ENCODE assay signal across 8 cellular contexts in genomic region chr4:54217642-54218486, GRCh38. TPM values are rescaled to one million over a fixed set of nuclear protein-coding genes. Genes with fewer than 3 reads are reported as not detected.
DNase-seq lines count a peak whose midpoint lies in the region; ATAC-seq and TF ChIP-seq lines count a peak whose summit lies in the region.

No MANE protein-coding gene starts in this region.

- TF ChIP-seq CTCF in Caco-2 (IDR thresholded peaks at IDR 0.05; ENCODE audit: insufficient read depth in 1 of 2, low read depth in 1 of 2, low read length in 1 of 2, severe bottlenecking in 1 of 2, unreplicated experiment in 1 of 2) (peak; percentile 76 to 78), vagina (IDR thresholded peaks at IDR 0.05) (peak; percentile 80 to 92 (median 89))

- no peaks in the 10 kb centered on the region for H3K27me3 ChIP-seq in Caco-2 (replicated peaks; ENCODE audit: control insufficient read depth, insufficient read depth, low read length)
- no peaks in the 10 kb centered on the region for H3K27me3 ChIP-seq in MG63
- H3K27me3 ChIP-seq in vagina, result no peaks in the 10 kb centered on the region

- peak; percentile 86 to 88 for DNase-seq in Caco-2
- DNase-seq in MG63, result peak; percentile 95
- DNase-seq in SHP77 treated with DMSO at 0.1 percent for 48 hours (lab: John Stamatoyannopoulos, UW), result peak; percentile 79
- peak; percentile 52 for DNase-seq in activated naive CD8-positive, alpha-beta T cell treated with anti-CD3 and anti-CD28 coated beads for 36 hours
- DNase-seq in glomerular visceral epithelial cell (ENCODE audit: extremely low spot score), result peak; percentile 80
- peak; percentile 46 for DNase-seq in occipital lobe (lab: John Stamatoyannopoulos, UW)
- DNase-seq in vagina (ENCODE audit: extremely low spot score in 2 of 2), result peak in 1 of 2 donors; percentile 91

- POLR2A ChIA-PET in Caco-2 (lab: Charles Lee), result interaction anchor here (0.9 kb wide), 1 partner anchor 288 kb away, joined by 4 read pairs; no protein-coding TSS in a partner anchor

- ATAC-seq in GM21619 (IDR thresholded peaks at IDR 0.05; ENCODE audit: unreplicated experiment), result peak; percentile 75

- H3K9me3 ChIP-seq in Caco-2 (no peaks in the 10 kb centered on the region), MG63 (no peaks in the 10 kb centered on the region), vagina (no peaks in the 10 kb centered on the region)

- no peaks in the 10 kb centered on the region for H3K27me3 Mint-ChIP-seq in Caco-2 (ENCODE audit: insufficient read depth, unreplicated experiment)
- H3K27me3 Mint-ChIP-seq in activated naive CD8-positive, alpha-beta T cell treated with anti-CD3 and anti-CD28 coated beads for 36 hours, result peaks cover 31% of the 10 kb centered on the region

- intact Hi-C loops in Caco-2 (cut with micrococcal nuclease; ENCODE audit: unreplicated experiment), result loop anchor here (1.0 to 5.0 kb wide), 8 partner anchors 9 to 561 kb away; no protein-coding TSS in a partner anchor
- intact Hi-C loops in vagina (cut with DNase I), result loop anchor here (5.0 kb wide), 1 partner anchor 286 kb away; no protein-coding TSS in a partner anchor

- H3K4me3 Mint-ChIP-seq in Caco-2 (ENCODE audit: unreplicated experiment), result peak overlapping the region; percentile 78
- peak overlapping the region; percentile 27 for H3K4me3 Mint-ChIP-seq in activated naive CD8-positive, alpha-beta T cell treated with anti-CD3 and anti-CD28 coated beads for 36 hours

- H3K27ac Mint-ChIP-seq in Caco-2 (ENCODE audit: unreplicated experiment), result peak overlapping the region; percentile 85
- H3K27ac Mint-ChIP-seq in activated naive CD8-positive, alpha-beta T cell treated with anti-CD3 and anti-CD28 coated beads for 36 hours, result no peak overlapping the region

- H3K36me3 ChIP-seq in Caco-2 (ENCODE audit: control insufficient read depth, insufficient read depth, low read length) (no peaks in the 10 kb centered on the region), MG63 (no peaks in the 10 kb centered on the region), vagina (no peaks in the 10 kb centered on the region)

- BruUV-seq in Caco-2 (replicated peaks; lab: Mats Ljungman, UMichigan), result no TSS peak

- peaks cover 12% of the 10 kb centered on the region for H3K36me3 Mint-ChIP-seq in Caco-2 (ENCODE audit: insufficient read depth, unreplicated experiment)
- H3K36me3 Mint-ChIP-seq in activated naive CD8-positive, alpha-beta T cell treated with anti-CD3 and anti-CD28 coated beads for 36 hours, result no peaks in the 10 kb centered on the region

- H3K4me1 ChIP-seq in Caco-2, result peaks cover 53% of the 10 kb centered on the region
- peaks cover 21% of the 10 kb centered on the region for H3K4me1 ChIP-seq in vagina

- peaks cover 23% of the 10 kb centered on the region for H3K4me1 Mint-ChIP-seq in Caco-2 (ENCODE audit: low read depth, unreplicated experiment)
- peaks cover 4% of the 10 kb centered on the region for H3K4me1 Mint-ChIP-seq in activated naive CD8-positive, alpha-beta T cell treated with anti-CD3 and anti-CD28 coated beads for 36 hours

- TF ChIP-seq POLR2A in vagina (IDR thresholded peaks at IDR 0.05), result no peak

- no peaks in the 10 kb centered on the region for H3K9me3 Mint-ChIP-seq in Caco-2 (ENCODE audit: unreplicated experiment)
- H3K9me3 Mint-ChIP-seq in activated naive CD8-positive, alpha-beta T cell treated with anti-CD3 and anti-CD28 coated beads for 36 hours, result no peaks in the 10 kb centered on the region

- CTCF ChIA-PET in Caco-2 (lab: Charles Lee), result interaction anchor here (0.6 to 2.1 kb wide), 11 partner anchors 12 to 627 kb away, joined by 3 to 19 read pairs (median 5); partner anchors contain the start of gene PDGFRA

- peak overlapping the region; percentile 38 for H3K4me3 ChIP-seq in Caco-2 (ENCODE audit: low read depth, low read length)
- H3K4me3 ChIP-seq in MG63, result peak overlapping the region; percentile 51
- H3K4me3 ChIP-seq in vagina, result peak overlapping the region; percentile 13 to 52

- no peak overlapping the region for H3K27ac ChIP-seq in vagina

RNA-seq across cellular contexts. Expression of gene PDGFRA, which starts 11.2 kb away (rescaled TPM):
- total RNA-seq in Caco-2 (2022) (97.4 and 122 TPM in 2 replicates), occipital lobe (74.7 TPM), vagina (141 TPM)
- 118 and 133 TPM in 2 replicates for total RNA-seq in MG63 (2014; rRNA removed; shearing (Covaris generic); ENCODE audit: low replicate concordance)
- total RNA-seq in activated naive CD8-positive, alpha-beta T cell treated with anti-CD3 and anti-CD28 coated beads for 36 hours, result not detected

Comparison
In these comparisons a context has a peak if more than half of its experiments do, and no peak if none do; other contexts are left out.
1. RNA of gene PDGFRA, which starts 11.2 kb away (total RNA-seq): 141 TPM in vagina (single experiment), 118 to 133 TPM in MG63, 97.4 to 122 TPM in Caco-2 and 74.7 TPM in occipital lobe (single experiment); not detected in activated naive CD8-positive, alpha-beta T cell treated with anti-CD3 and anti-CD28 coated beads for 36 hours; every median in the first group is over 10 times any median in the second.
2. Peak in every context shown above with its lines, with median percentiles within 50 percentile points of each other: H3K4me3 ChIP-seq.